ENCODE assay signal across 20 cellular contexts in genomic region chr1:160094291-160094625, GRCh38. TPM values are rescaled to one million over a fixed set of nuclear protein-coding genes. Genes with fewer than 3 reads are reported as not detected.
"Had no signal": no experiment of that assay in that cellular context is flagged by ENCODE, and none has a peak within 500 bp of the region (broad histone marks: within the 10 kb centered on the region; RNA-seq: fewer than 3 reads in every experiment).

No MANE protein-coding gene starts in this region.

- H3K9me3 Mint-ChIP-seq: activated CD4-positive, alpha-beta T cell treated with anti-CD3 and anti-CD28 coated beads, Interleukin-2, amount 10 ng/mL, durations not matched to agents 7 days and 5 days; activated naive CD4-positive, alpha-beta T cell treated with anti-CD3 and anti-CD28 coated beads, Interleukin-2, amount 50 U/mL, for 24 hours; stimulated activated naive CD8-positive, alpha-beta T cell treated with anti-CD3 and anti-CD28 coated beads, Interleukin-15, amount 100 ng/mL, for 72 hours; T-helper 1 cell treated with Interleukin-12 subunit alpha and Interleukin-12 subunit beta and Interleukin-4 antibody, amounts not matched to agents 30 μg/mL and 1 μg/mL, for 36 hours had no signal

- H3K4me3 Mint-ChIP-seq: activated CD4-positive, alpha-beta T cell treated with anti-CD3 and anti-CD28 coated beads, Interleukin-2, amount 10 ng/mL, durations not matched to agents 7 days and 5 days; activated CD8-positive, alpha-beta T cell treated with anti-CD3 and anti-CD28 coated beads, Interleukin-2, amount 10 ng/mL, durations not matched to agents 7 days and 5 days; activated naive CD4-positive, alpha-beta T cell treated with anti-CD3 and anti-CD28 coated beads, Interleukin-2, amount 50 U/mL, for 24 hours; stimulated activated naive CD8-positive, alpha-beta T cell treated with anti-CD3 and anti-CD28 coated beads, Interleukin-15, amount 100 ng/mL, for 72 hours; T-helper 1 cell treated with Interleukin-12 subunit alpha and Interleukin-12 subunit beta and Interleukin-4 antibody, amounts not matched to agents 30 μg/mL and 1 μg/mL, for 36 hours had no signal

- H3K27me3 Mint-ChIP-seq: activated CD4-positive, alpha-beta T cell treated with anti-CD3 and anti-CD28 coated beads, Interleukin-2, amount 10 ng/mL, durations not matched to agents 7 days and 5 days; activated naive CD4-positive, alpha-beta T cell treated with anti-CD3 and anti-CD28 coated beads, Interleukin-2, amount 50 U/mL, for 24 hours; stimulated activated naive CD8-positive, alpha-beta T cell treated with anti-CD3 and anti-CD28 coated beads, Interleukin-15, amount 100 ng/mL, for 72 hours had no signal

- ATAC-seq: activated CD4-positive, CD25-positive, alpha-beta regulatory T cell treated with anti-CD3 and anti-CD28 coated beads, Interleukin-2, amount 50 U/mL, for 24 hours; activated CD8-positive, alpha-beta T cell treated with anti-CD3 and anti-CD28 coated beads, Interleukin-2, amount 10 ng/mL, durations not matched to agents 7 days and 5 days; gastrocnemius medialis; psoas muscle; right cardiac atrium; stimulated activated naive CD8-positive, alpha-beta T cell treated with anti-CD3 and anti-CD28 coated beads, Interleukin-15, amount 100 ng/mL, for 72 hours had no signal

- H3K9me3 ChIP-seq: gastrocnemius medialis, left ventricle myocardium inferior, psoas muscle, thoracic aorta had no signal

- H3K27me3 ChIP-seq: cardiac muscle cell, gastrocnemius medialis had no signal

- DNase-seq: activated CD4-positive, alpha-beta T cell treated with anti-CD3 and anti-CD28 coated beads, Interleukin-2, amount 10 ng/mL, durations not matched to agents 7 days and 5 days; activated CD8-positive, alpha-beta T cell treated with anti-CD3 and anti-CD28 coated beads, Interleukin-2, amount 10 ng/mL, durations not matched to agents 7 days and 5 days; activated effector memory CD4-positive, alpha-beta T cell treated with Interleukin-2 at 50 U/mL for 16 hours; activated T-cell treated with anti-CD3 and anti-CD28 coated beads, Interleukin-2, amount 50 U/mL, for 48 hours; effector CD4-positive, alpha-beta T cell; gastrocnemius medialis; left ventricle myocardium inferior; psoas muscle; right cardiac atrium; stimulated activated CD4-positive, alpha-beta T cell treated with anti-CD3 and anti-CD28 coated beads, Interleukin-4, amount 100 ng/mL, for 1 hour; stimulated activated naive CD8-positive, alpha-beta T cell treated with anti-CD3 and anti-CD28 coated beads, Interleukin-15, amount 100 ng/mL, for 72 hours had no signal

- H3K4me3 ChIP-seq: cardiac muscle cell, gastrocnemius medialis, left ventricle myocardium inferior, psoas muscle, skin epidermis, thoracic aorta had no signal

- H3K27ac Mint-ChIP-seq: activated CD4-positive, alpha-beta T cell treated with anti-CD3 and anti-CD28 coated beads, Interleukin-2, amount 10 ng/mL, durations not matched to agents 7 days and 5 days; activated CD8-positive, alpha-beta T cell treated with anti-CD3 and anti-CD28 coated beads, Interleukin-2, amount 10 ng/mL, durations not matched to agents 7 days and 5 days; T-helper 1 cell treated with Interleukin-12 subunit alpha and Interleukin-12 subunit beta and Interleukin-4 antibody, amounts not matched to agents 30 μg/mL and 1 μg/mL, for 36 hours had no signal

- H3K36me3 ChIP-seq: cardiac muscle cell had no signal

- H3K27ac ChIP-seq: cardiac muscle cell, gastrocnemius medialis, left ventricle myocardium inferior, psoas muscle, thoracic aorta had no signal

RNA-seq across cellular contexts. Expression of gene KCNJ9, which starts 12.9 kb away (rescaled TPM):
- total RNA-seq: activated CD4-positive, alpha-beta T cell treated with anti-CD3 and anti-CD28 coated beads, Interleukin-2, amount 10 ng/mL, durations not matched to agents 7 days and 5 days; activated CD8-positive, alpha-beta T cell treated with anti-CD3 and anti-CD28 coated beads, Interleukin-2, amount 10 ng/mL, durations not matched to agents 7 days and 5 days; gastrocnemius medialis; kidney; omental fat pad; psoas muscle; right cardiac atrium; ureter had no signal

RNA-seq across cellular contexts. Expression of gene ATP1A2, which starts 21.3 kb away (rescaled TPM):
- total RNA-seq: activated CD4-positive, alpha-beta T cell treated with anti-CD3 and anti-CD28 coated beads, Interleukin-2, amount 10 ng/mL, durations not matched to agents 7 days and 5 days; activated CD8-positive, alpha-beta T cell treated with anti-CD3 and anti-CD28 coated beads, Interleukin-2, amount 10 ng/mL, durations not matched to agents 7 days and 5 days had no signal

RNA-seq across cellular contexts. Expression of gene KCNJ10, which starts 24.3 kb away (rescaled TPM):
- total RNA-seq: activated CD4-positive, alpha-beta T cell treated with anti-CD3 and anti-CD28 coated beads, Interleukin-2, amount 10 ng/mL, durations not matched to agents 7 days and 5 days; activated CD8-positive, alpha-beta T cell treated with anti-CD3 and anti-CD28 coated beads, Interleukin-2, amount 10 ng/mL, durations not matched to agents 7 days and 5 days; gastrocnemius medialis; left ventricle myocardium inferior; omental fat pad; thoracic aorta; ureter had no signal

RNA-seq across cellular contexts. Expression of gene ATP1A4, which starts 57.1 kb away (rescaled TPM):
- total RNA-seq: activated CD4-positive, alpha-beta T cell treated with anti-CD3 and anti-CD28 coated beads, Interleukin-2, amount 10 ng/mL, durations not matched to agents 7 days and 5 days; activated CD8-positive, alpha-beta T cell treated with anti-CD3 and anti-CD28 coated beads, Interleukin-2, amount 10 ng/mL, durations not matched to agents 7 days and 5 days had no signal
